33 cellular contexts compared by ENCODE assay signal in genomic region chr11:123548774-123549173, GRCh38.
"Had no signal": no experiment of that assay in that cellular context is flagged by ENCODE, and none has a peak within 500 bp of the region (broad histone marks: within the 10 kb centered on the region; RNA-seq: fewer than 3 reads in every experiment).

No MANE protein-coding gene starts in this region.

- H3K27me3 ChIP-seq: brain microvascular endothelial cell had no signal

- ATAC-seq: activated CD8-positive, alpha-beta T cell treated with anti-CD3 and anti-CD28 coated beads, Interleukin-2, amount 10 ng/mL, durations not matched to agents 7 days and 5 days; Right ventricle myocardium inferior; SK-N-SH treated with all-trans-retinoic acid at 6 μM for 48 hours had no signal

- H3K27ac Mint-ChIP-seq: activated CD8-positive, alpha-beta T cell treated with anti-CD3 and anti-CD28 coated beads, Interleukin-2, amount 10 ng/mL, durations not matched to agents 7 days and 5 days; activated naive CD4-positive, alpha-beta T cell treated with anti-CD3 and anti-CD28 coated beads, Interleukin-2, amount 10 ng/mL, durations not matched to agents 7 days and 5 days; activated naive CD8-positive, alpha-beta T cell treated with anti-CD3 and anti-CD28 coated beads for 36 hours had no signal

- H3K4me3 ChIP-seq: PC-9 had no signal

- DNase-seq: activated CD4-positive, alpha-beta T cell treated with anti-CD3 and anti-CD28 coated beads for 1 hour; activated CD4-positive, alpha-beta T cell treated with anti-CD3 and anti-CD28 coated beads for 48 hours; activated CD4-positive, alpha-beta T cell treated with anti-CD3 and anti-CD28 coated beads, Interleukin-2, amount 50 U/mL, for 48 hours; activated CD4-positive, CD25-positive, alpha-beta regulatory T cell; activated CD8-positive, alpha-beta T cell treated with anti-CD3 and anti-CD28 coated beads, Interleukin-2, amount 10 ng/mL, durations not matched to agents 7 days and 5 days; activated gamma-delta T cell treated with Interleukin-2 at 50 U/mL for 16 hours; activated naive CD4-positive, alpha-beta T cell treated with anti-CD3 and anti-CD28 coated beads, Interleukin-2, amount 10 ng/mL, durations not matched to agents 7 days and 5 days; activated naive CD8-positive, alpha-beta T cell treated with anti-CD3 and anti-CD28 coated beads for 36 hours; activated T-cell treated with anti-CD3 and anti-CD28 coated beads, Interleukin-2, amount 50 U/mL, for 24 hours; amniotic stem cell; aorta; brain microvascular endothelial cell; central memory CD4-positive, alpha-beta T cell; NCI-H1092 treated with DMSO at 0.1 percent for 48 hours; NCI-H1417; NCI-H146; NCI-H187; NCI-H2029 treated with DMSO at 0.1 percent for 48 hours; NCI-H2107; NCI-H2171; NCI-H510A; NCI-H69; NK-92 treated with Interleukin-12 subunit alpha and Interleukin-12 subunit beta, amount 100 ng/mL, for 24 hours; PC-9; SIG-M5; T-helper 1 cell; T-helper 2 cell; T-helper 9 cell had no signal

- H3K27ac ChIP-seq: brain microvascular endothelial cell, KMS-11, PC-9, RWPE1, VCaP had no signal

- H3K36me3 Mint-ChIP-seq: activated naive CD4-positive, alpha-beta T cell treated with anti-CD3 and anti-CD28 coated beads, Interleukin-2, amount 10 ng/mL, durations not matched to agents 7 days and 5 days; activated naive CD8-positive, alpha-beta T cell treated with anti-CD3 and anti-CD28 coated beads for 36 hours had no signal

- H3K9me3 Mint-ChIP-seq: activated naive CD4-positive, alpha-beta T cell treated with anti-CD3 and anti-CD28 coated beads, Interleukin-2, amount 10 ng/mL, durations not matched to agents 7 days and 5 days; activated naive CD8-positive, alpha-beta T cell treated with anti-CD3 and anti-CD28 coated beads for 36 hours; activated T-cell treated with anti-CD3 and anti-CD28 coated beads, Interleukin-2, amount 50 U/mL, for 24 hours had no signal
